ENCODE assay signal across 8 cellular contexts in the genomic region with DNA sequence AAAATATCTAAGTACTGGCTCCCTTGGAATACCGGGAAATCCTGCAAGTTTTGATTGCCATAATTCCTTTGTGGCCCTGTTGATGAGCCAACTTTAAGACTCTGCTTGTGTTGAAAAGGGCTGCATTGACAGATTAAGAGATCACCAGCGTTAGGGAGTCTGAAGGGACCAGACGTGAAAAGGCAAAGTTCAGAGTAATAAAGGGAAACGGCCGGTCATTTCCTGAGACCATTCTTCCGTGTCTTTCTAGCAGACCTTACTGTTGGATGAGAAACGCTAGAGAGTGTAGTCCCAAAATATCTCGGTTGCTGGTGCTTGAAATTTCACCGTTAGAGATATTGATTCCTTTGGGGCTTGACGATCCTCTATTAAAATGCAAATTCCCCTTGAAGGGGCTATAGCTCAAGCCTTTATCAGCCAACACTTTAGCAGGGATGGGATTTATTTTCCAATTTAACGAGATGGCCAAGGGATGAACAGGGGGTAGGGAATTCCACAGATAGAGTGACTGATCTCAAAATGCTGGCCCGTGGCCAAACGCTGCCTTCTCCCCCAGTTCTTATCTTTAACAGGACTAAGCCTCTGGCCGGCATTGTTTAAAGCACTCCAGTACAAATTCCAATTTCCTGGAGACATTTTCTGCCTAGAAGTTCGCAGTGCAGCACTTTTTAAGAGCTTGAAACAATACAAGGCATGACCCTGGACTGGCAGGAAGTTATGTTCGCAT.
DNase-seq lines count a peak whose midpoint lies in the region; ATAC-seq and TF ChIP-seq lines count a peak whose summit lies in the region.

No MANE protein-coding gene starts in this region.

- H3K4me1 ChIP-seq in A673 (ENCODE audit: insufficient read depth, low read length, poor library complexity, severe bottlenecking) (no peaks in the 10 kb centered on the region), body of pancreas (peaks cover 36% of the 10 kb centered on the region), mesendoderm (ENCODE audit: control insufficient read depth, low read depth, low read length) (peaks cover 2% of the 10 kb centered on the region)

- H3K27ac ChIP-seq in A673 (ENCODE audit: low read depth, low read length, poor library complexity, severe bottlenecking) (no peak overlapping the region), body of pancreas (peak overlapping the region; percentile 32 to 78 (median 64)), mesendoderm (ENCODE audit: low read depth, low read length) (no peak overlapping the region)

- H3K4me3 ChIP-seq in A673 (ENCODE audit: low read depth, low read length, poor library complexity, severe bottlenecking) (no peak overlapping the region), H7 (ENCODE audit: insufficient read depth, low read depth, low read length) (peak overlapping the region; percentile 60; the same call in 1 of the 2 replicates), body of pancreas (no peak overlapping the region), mesendoderm (ENCODE audit: low read length) (no peak overlapping the region)

- H2BK5ac ChIP-seq in mesendoderm (ENCODE audit: low read length), result no peak overlapping the region

- CTCF ChIA-PET in A673 (lab: Charles Lee), result no interaction called here

- H3K27me3 ChIP-seq in A673 (replicated peaks; ENCODE audit: insufficient read depth, low read depth, low read length, poor library complexity), result peaks cover 79% of the 10 kb centered on the region
- H3K27me3 ChIP-seq in H7 (ENCODE audit: control insufficient read depth, insufficient read depth, low read length), result peaks cover 27% of the 10 kb centered on the region
- no peaks in the 10 kb centered on the region for H3K27me3 ChIP-seq in body of pancreas
- peaks cover 10% of the 10 kb centered on the region for H3K27me3 ChIP-seq in mesendoderm (ENCODE audit: insufficient read depth, low read length, poor library complexity)

- no peak overlapping the region for H4K8ac ChIP-seq in mesendoderm (ENCODE audit: low read depth, low read length)

- no peaks in the 10 kb centered on the region for H3K79me1 ChIP-seq in mesendoderm (ENCODE audit: low read length)

- H3K9me3 ChIP-seq in A673 (ENCODE audit: low read depth, low read length, poor library complexity, severe bottlenecking) (no peaks in the 10 kb centered on the region), body of pancreas (no peaks in the 10 kb centered on the region)

- H2AK5ac ChIP-seq in mesendoderm (ENCODE audit: low read length), result no peak overlapping the region

- no peak overlapping the region for H4K5ac ChIP-seq in mesendoderm (ENCODE audit: low read length)

- ATAC-seq in body of pancreas, result no peak

- H3K4me2 ChIP-seq in mesendoderm (ENCODE audit: low read length), result no peak overlapping the region

- intact Hi-C loops in A673 (cut with micrococcal nuclease; ENCODE audit: unreplicated experiment), result no loop called here
- intact Hi-C loops in body of pancreas (cut with DNase I), result no loop called here

- H3K18ac ChIP-seq in mesendoderm (ENCODE audit: low read length), result no peak overlapping the region

- BruUV-seq in A673 (replicated peaks; lab: Mats Ljungman, UMichigan), result no TSS peak

- TF ChIP-seq POLR2A in body of pancreas (IDR thresholded peaks at IDR 0.05), result no peak

- DNase-seq in A673 (ENCODE audit: low spot score) (peak; percentile 19), H7 (peak; percentile 35), body of pancreas (peak in 3 of 4 donors; percentile 25 to 38 (median 35)), mesendoderm (peak; percentile 44), NCI-H146 treated with DMSO at 0.1 percent for 48 hours (lab: John Stamatoyannopoulos, UW; ENCODE audit: unreplicated experiment) (no peak), NCI-H2081 treated with DMSO at 0.1 percent for 48 hours (lab: John Stamatoyannopoulos, UW) (no peak), SKM-1 treated with dmso at 0.1 percent for 144 hours (lab: John Stamatoyannopoulos, UW; ENCODE audit: unreplicated experiment) (no peak)
- DNase-seq in stimulated activated CD4-positive, alpha-beta T cell treated with anti-CD3 and anti-CD28 coated beads, Interleukin-4, amount 100 ng/mL, for 1 hour, result no peak

- H2BK15ac ChIP-seq in mesendoderm (replicated peaks; ENCODE audit: low read depth), result no peak overlapping the region

- no peak overlapping the region for H3K4ac ChIP-seq in mesendoderm (ENCODE audit: low read depth, low read length)

- H2BK120ac ChIP-seq in mesendoderm (ENCODE audit: low read depth, low read length), result no peak overlapping the region

- WGBS in body of pancreas, 2 donors, result 2 to 4% methylated on average over 16 of the region's 16 CpGs
- WGBS in mesendoderm (ENCODE audit: extremely low coverage, insufficient coverage, low lambda C conversion rate), result no CpG with 5 or more reads among the region's 16 CpGs

- POLR2A ChIA-PET in A673 (lab: Charles Lee; ENCODE audit: low non-redundant PET), result no interaction called here

- no peaks in the 10 kb centered on the region for H3K79me2 ChIP-seq in mesendoderm (ENCODE audit: control insufficient read depth, insufficient read depth, low read length)

- H3K36me3 ChIP-seq in A673 (ENCODE audit: insufficient read depth, low read length, poor library complexity, severe bottlenecking) (no peaks in the 10 kb centered on the region), H7 (replicated peaks; ENCODE audit: control insufficient read depth, insufficient read depth, low read length) (no peaks in the 10 kb centered on the region), body of pancreas (replicated peaks in 1 of 2; ENCODE audit: insufficient read depth in 1 of 2, low read depth in 2 of 2) (no peaks in the 10 kb centered on the region), mesendoderm (ENCODE audit: control insufficient read depth, insufficient read depth, low read length) (no peaks in the 10 kb centered on the region)

- H3K9ac ChIP-seq in mesendoderm (ENCODE audit: low read length), result no peak overlapping the region

- H3K23ac ChIP-seq in mesendoderm (ENCODE audit: low read length), result no peak overlapping the region

- H3K56ac ChIP-seq in mesendoderm (ENCODE audit: low read length), result no peak overlapping the region

- no peak for TF ChIP-seq CTCF in A673 (conservative IDR thresholded peaks at IDR 0.05; ENCODE audit: low read depth, low read length)
- no peak for TF ChIP-seq CTCF in body of pancreas (IDR thresholded peaks at IDR 0.05)

Comparison
In these comparisons a context has a peak if more than half of its experiments do, and no peak if none do; other contexts are left out.
1. DNase-seq: peak in A673 (single experiment), H7 (single experiment), body of pancreas (3 of 4) and mesendoderm (single experiment); none in NCI-H146 treated with DMSO at 0.1 percent for 48 hours (single experiment), NCI-H2081 treated with DMSO at 0.1 percent for 48 hours (single experiment), SKM-1 treated with dmso at 0.1 percent for 144 hours (single experiment) and stimulated activated CD4-positive, alpha-beta T cell treated with anti-CD3 and anti-CD28 coated beads, Interleukin-4, amount 100 ng/mL, for 1 hour (single experiment).
2. H3K27ac ChIP-seq: peak in body of pancreas (4 of 4); none in A673 (single experiment) and mesendoderm (single experiment).